21 cellular contexts compared by ENCODE assay signal in genomic region chr7:30705596-30705995, GRCh38. TPM values are rescaled to one million over a fixed set of nuclear protein-coding genes. Genes with fewer than 3 reads are reported as not detected.
"Had no signal": no experiment of that assay in that cellular context is flagged by ENCODE, and none has a peak within 500 bp of the region (broad histone marks: within the 10 kb centered on the region; RNA-seq: fewer than 3 reads in every experiment).

No MANE protein-coding gene starts in this region.

- H3K27ac ChIP-seq: adrenal gland had no signal

- H3K27me3 ChIP-seq: adrenal gland, MG63 had no signal

- H3K4me3 Mint-ChIP-seq: activated CD8-positive, alpha-beta T cell treated with anti-CD3 and anti-CD28 coated beads for 36 hours; activated naive CD8-positive, alpha-beta T cell treated with anti-CD3 and anti-CD28 coated beads, Interleukin-2, amount 10 ng/mL, durations not matched to agents 7 days and 5 days; activated T-cell treated with anti-CD3 and anti-CD28 coated beads, Interleukin-2, amount 50 U/mL, for 72 hours; T-helper 1 cell treated with Interleukin-12 subunit alpha and Interleukin-12 subunit beta and Interleukin-4 antibody, amounts not matched to agents 30 μg/mL and 1 μg/mL, for 36 hours had no signal

- H3K9me3 ChIP-seq: adrenal gland, MG63 had no signal

- H3K36me3 Mint-ChIP-seq: activated naive CD8-positive, alpha-beta T cell treated with anti-CD3 and anti-CD28 coated beads, Interleukin-2, amount 10 ng/mL, durations not matched to agents 7 days and 5 days; IgD-negative memory B cell had no signal

- DNase-seq: activated CD4-positive, alpha-beta T cell treated with anti-CD3 and anti-CD28 coated beads for 4 hours; activated CD8-positive, alpha-beta memory T cell treated with anti-CD3 and anti-CD28 coated beads, Interleukin-2, amount 50 U/mL, for 4 hours; activated CD8-positive, alpha-beta T cell treated with anti-CD3 and anti-CD28 coated beads for 36 hours; activated naive CD4-positive, alpha-beta T cell treated with anti-CD3 and anti-CD28 coated beads, Interleukin-2, amount 50 U/mL, for 16 hours; activated naive CD8-positive, alpha-beta T cell treated with anti-CD3 and anti-CD28 coated beads, Interleukin-2, amount 10 ng/mL, durations not matched to agents 7 days and 5 days; activated T-cell treated with anti-CD3 and anti-CD28 coated beads, Interleukin-2, amount 50 U/mL, for 72 hours; adrenal gland; KG1; MG63; NCI-H1105; NCI-H1436 treated with DMSO at 0.1 percent for 48 hours; NCI-H187; NCI-H2081; NCI-H510A treated with DMSO at 0.1 percent for 48 hours; NCI-H69; SHP77 treated with DMSO at 0.1 percent for 48 hours had no signal

- H3K36me3 ChIP-seq: adrenal gland, MG63 had no signal

- H3K4me3 ChIP-seq: adrenal gland, MG63 had no signal

- H3K4me1 ChIP-seq: adrenal gland had no signal

- H3K27ac Mint-ChIP-seq: activated CD8-positive, alpha-beta T cell treated with anti-CD3 and anti-CD28 coated beads for 36 hours; activated naive CD8-positive, alpha-beta T cell treated with anti-CD3 and anti-CD28 coated beads, Interleukin-2, amount 10 ng/mL, durations not matched to agents 7 days and 5 days; activated T-cell treated with anti-CD3 and anti-CD28 coated beads, Interleukin-2, amount 50 U/mL, for 72 hours; IgD-negative memory B cell; T-helper 1 cell treated with Interleukin-12 subunit alpha and Interleukin-12 subunit beta and Interleukin-4 antibody, amounts not matched to agents 30 μg/mL and 1 μg/mL, for 36 hours had no signal

- H3K27me3 Mint-ChIP-seq: activated CD8-positive, alpha-beta T cell treated with anti-CD3 and anti-CD28 coated beads for 36 hours had no signal

- H3K9me3 Mint-ChIP-seq: activated CD8-positive, alpha-beta T cell treated with anti-CD3 and anti-CD28 coated beads for 36 hours; activated naive CD8-positive, alpha-beta T cell treated with anti-CD3 and anti-CD28 coated beads, Interleukin-2, amount 10 ng/mL, durations not matched to agents 7 days and 5 days; activated T-cell treated with anti-CD3 and anti-CD28 coated beads, Interleukin-2, amount 50 U/mL, for 72 hours; IgD-negative memory B cell; T-helper 1 cell treated with Interleukin-12 subunit alpha and Interleukin-12 subunit beta and Interleukin-4 antibody, amounts not matched to agents 30 μg/mL and 1 μg/mL, for 36 hours had no signal

- ATAC-seq: activated CD4-positive, CD25-positive, alpha-beta regulatory T cell treated with anti-CD3 and anti-CD28 coated beads, Interleukin-2, amount 50 U/mL, for 24 hours; activated CD8-positive, alpha-beta T cell treated with anti-CD3 and anti-CD28 coated beads for 36 hours; activated T-cell treated with anti-CD3 and anti-CD28 coated beads, Interleukin-2, amount 50 U/mL, for 72 hours had no signal

- H3K4me1 Mint-ChIP-seq: IgD-negative memory B cell had no signal

RNA-seq across cellular contexts. Expression of gene CRHR2, which starts 23.3 kb away (rescaled TPM):
- total RNA-seq: activated CD8-positive, alpha-beta T cell treated with anti-CD3 and anti-CD28 coated beads for 36 hours; activated naive CD8-positive, alpha-beta T cell treated with anti-CD3 and anti-CD28 coated beads, Interleukin-2, amount 10 ng/mL, durations not matched to agents 7 days and 5 days; activated T-cell treated with anti-CD3 and anti-CD28 coated beads, Interleukin-2, amount 50 U/mL, for 72 hours; bronchial epithelial cell; SK-MEL-5 had no signal
- polyA plus RNA-seq: IgD-negative memory B cell had no signal

RNA-seq across cellular contexts. Expression of gene INMT, which starts 46.3 kb away (rescaled TPM):
- total RNA-seq: activated CD8-positive, alpha-beta T cell treated with anti-CD3 and anti-CD28 coated beads for 36 hours; SK-MEL-5 had no signal
- polyA plus RNA-seq: IgD-negative memory B cell had no signal
